Comparison of ENCODE assay signal across 21 cellular contexts in the genomic region with DNA sequence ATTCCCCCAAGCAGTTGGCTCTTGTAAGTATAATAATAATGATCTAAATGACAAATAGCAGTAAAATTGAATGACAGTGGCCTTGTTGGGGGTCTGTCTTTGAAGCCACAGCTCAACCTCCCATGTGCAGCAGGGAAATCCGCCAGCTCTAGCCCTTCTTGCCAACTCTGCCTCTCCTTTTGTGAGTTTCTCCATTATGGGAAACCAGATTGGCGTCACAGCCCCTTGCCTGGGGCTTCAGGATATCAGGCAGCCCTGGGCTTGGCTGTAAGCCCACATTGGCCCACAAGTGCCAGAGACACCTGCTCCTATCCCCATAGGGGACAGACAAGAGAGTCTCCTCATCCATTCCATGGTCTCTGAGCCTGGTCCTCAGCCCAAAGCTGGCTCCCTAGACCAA.
DNase-seq lines count a peak whose midpoint lies in the region; ATAC-seq, FAIRE-seq and TF ChIP-seq lines count a peak whose summit lies in the region.
"Had no signal": no experiment of that assay in that cellular context is flagged by ENCODE, and none has a peak within 500 bp of the region (broad histone marks: within the 10 kb centered on the region; RNA-seq: fewer than 3 reads in every experiment).

No MANE protein-coding gene starts in this region.

- 100% methylated on average over 2 of the region's 2 CpGs for WGBS in HepG2 (ENCODE audit: low lambda C conversion rate)
- WGBS in right lobe of liver (ENCODE audit: insufficient coverage, low coverage, low lambda C conversion rate, missing lambda C conversion rate): 80% methylated on average over 1 of the region's 2 CpGs
- 92 to 94% methylated on average over 2 of the region's 2 CpGs for WGBS in sigmoid colon, 2 donors

- H3K4me1 Mint-ChIP-seq in T-helper 2 cell treated with Interferon-gamma antibody and Interleukin-4, amounts not matched to agents 5 μg/mL and 100 μg/mL, for 36 hours (ENCODE audit: low read depth): peaks cover 8% of the 10 kb centered on the region
- H3K4me1 Mint-ChIP-seq: memory B cell had no signal

- H3K4me3 ChIP-seq in HepG2 (replicated peaks in 1 of 3; ENCODE audit: insufficient read depth in 1 of 3, low read depth in 2 of 3, low read length in 3 of 3) (no peak overlapping the region), right lobe of liver (no peak overlapping the region), sigmoid colon (no peak overlapping the region)
- H3K4me3 ChIP-seq: heart right ventricle, prostate gland, spleen, testis had no signal

- H3K27ac Mint-ChIP-seq in T-helper 2 cell treated with Interferon-gamma antibody and Interleukin-4, amounts not matched to agents 5 μg/mL and 100 μg/mL, for 36 hours: no peak overlapping the region
- H3K27ac Mint-ChIP-seq: activated CD8-positive, alpha-beta T cell treated with anti-CD3 and anti-CD28 coated beads, Interleukin-2, amount 10 ng/mL, durations not matched to agents 7 days and 5 days; CD4-positive, alpha-beta T cell; memory B cell; natural killer cell had no signal

- H3K79me2 ChIP-seq in HepG2 (ENCODE audit: insufficient read depth, low read length): no peaks in the 10 kb centered on the region

- peaks cover 25% of the 10 kb centered on the region for H3K36me3 Mint-ChIP-seq in T-helper 2 cell treated with Interferon-gamma antibody and Interleukin-4, amounts not matched to agents 5 μg/mL and 100 μg/mL, for 36 hours (ENCODE audit: low read depth)
- H3K36me3 Mint-ChIP-seq: memory B cell, natural killer cell had no signal

- no peak overlapping the region for H2AFZ ChIP-seq in HepG2 (ENCODE audit: low read length)

- no peak overlapping the region for H3K4me2 ChIP-seq in HepG2 (ENCODE audit: low read depth, low read length)
- H3K4me2 ChIP-seq: KMS-11 had no signal

- H3K4me1 ChIP-seq in HepG2 (ENCODE audit: insufficient read depth, low read length) (no peaks in the 10 kb centered on the region), right lobe of liver (no peaks in the 10 kb centered on the region), sigmoid colon (no peaks in the 10 kb centered on the region)
- H3K4me1 ChIP-seq: heart right ventricle, prostate gland, spleen, testis had no signal

- no peaks in the 10 kb centered on the region for H3K9me3 Mint-ChIP-seq in T-helper 2 cell treated with Interferon-gamma antibody and Interleukin-4, amounts not matched to agents 5 μg/mL and 100 μg/mL, for 36 hours
- H3K9me3 Mint-ChIP-seq: CD4-positive, alpha-beta T cell; natural killer cell had no signal

- in situ Hi-C loops in HepG2 (cut with HindIII; ENCODE audit: extremely low pct_ligation_motif_present, low pct_unique_long_range_greater_than_20kb): no loop called here

- BruUV-seq in HepG2 (replicated peaks; lab: Mats Ljungman, UMichigan): no TSS peak

- H3K27ac ChIP-seq in HepG2 (ENCODE audit: extremely low read length, insufficient read depth, low read length) (no peak overlapping the region), right lobe of liver (no peak overlapping the region), sigmoid colon (no peak overlapping the region)
- H3K27ac ChIP-seq: heart right ventricle, KMS-11, prostate gland, spleen, testis, WERI-Rb-1 had no signal

- POLR2A ChIA-PET in HepG2 (lab: Yijun Ruan, JAX): no interaction called here

- H3K9ac ChIP-seq in HepG2 (ENCODE audit: insufficient read depth, low read depth, low read length): no peak overlapping the region
- H3K9ac ChIP-seq: KMS-11 had no signal

- no peak for FAIRE-seq in HepG2 (lab: Jason Lieb, UNC)

- TF ChIP-seq POLR2A in HepG2 (IDR thresholded peaks at IDR 0.05; ENCODE audit: insufficient read depth in 1 of 2, low read depth in 2 of 2, low read length in 2 of 2): no peak
- no peak for TF ChIP-seq POLR2A in right lobe of liver (IDR thresholded peaks at IDR 0.05)
- TF ChIP-seq POLR2A in sigmoid colon (IDR thresholded peaks at IDR 0.05): no peak

- H3K4me3 Mint-ChIP-seq in T-helper 2 cell treated with Interferon-gamma antibody and Interleukin-4, amounts not matched to agents 5 μg/mL and 100 μg/mL, for 36 hours: no peak overlapping the region
- H3K4me3 Mint-ChIP-seq: activated CD8-positive, alpha-beta T cell treated with anti-CD3 and anti-CD28 coated beads, Interleukin-2, amount 10 ng/mL, durations not matched to agents 7 days and 5 days; CD4-positive, alpha-beta T cell; memory B cell; natural killer cell had no signal

- no peaks in the 10 kb centered on the region for H3K27me3 ChIP-seq in HepG2 (ENCODE audit: control insufficient read depth in 1 of 2, insufficient read depth in 2 of 2, low read length in 2 of 2)
- no peaks in the 10 kb centered on the region for H3K27me3 ChIP-seq in right lobe of liver
- H3K27me3 ChIP-seq in sigmoid colon: no peaks in the 10 kb centered on the region
- H3K27me3 ChIP-seq: heart right ventricle, spleen, testis had no signal

- no peak for TF ChIP-seq EP300 in HepG2 (IDR thresholded peaks at IDR 0.05; ENCODE audit: low read depth in 2 of 2, low read length in 2 of 2)
- TF ChIP-seq EP300 in HepG2 (CRISPR knock-in tag; IDR thresholded peaks at IDR 0.05; ENCODE audit: borderline replicate concordance): no peak
- TF ChIP-seq EP300 in sigmoid colon (IDR thresholded peaks at IDR 0.05): no peak

- CTCF ChIA-PET in HepG2 (lab: Yijun Ruan, JAX; ENCODE audit: low intra/inter-chr PET ratio, low total read pairs): no interaction called here

- H3K9me3 ChIP-seq in HepG2 (ENCODE audit: low read length) (no peaks in the 10 kb centered on the region), right lobe of liver (no peaks in the 10 kb centered on the region), sigmoid colon (no peaks in the 10 kb centered on the region)
- H3K9me3 ChIP-seq: prostate gland, spleen, testis had no signal

- TF ChIP-seq CTCF in HepG2 (CRISPR knock-in tag; IDR thresholded peaks at IDR 0.05) (no peak), right lobe of liver (IDR thresholded peaks at IDR 0.05) (no peak), sigmoid colon (IDR thresholded peaks at IDR 0.05) (no peak)

- ATAC-seq in HepG2 (no peak), right lobe of liver (no peak), GM21528 (IDR thresholded peaks at IDR 0.05; ENCODE audit: low FRiP score, unreplicated experiment) (no peak)
- ATAC-seq: activated CD8-positive, alpha-beta T cell treated with anti-CD3 and anti-CD28 coated beads, Interleukin-2, amount 10 ng/mL, durations not matched to agents 7 days and 5 days; heart right ventricle; natural killer cell had no signal

- TF ChIP-seq RAD21 in HepG2 (CRISPR knock-in tag; IDR thresholded peaks at IDR 0.05): no peak

- DNase-seq in HepG2 (ENCODE audit: low spot score) (no peak), right lobe of liver (no peak), NCI-H2107 (lab: John Stamatoyannopoulos, UW) (peak; percentile 42), SHP77 treated with DMSO at 0.1 percent for 48 hours (lab: John Stamatoyannopoulos, UW) (peak; percentile 52), sigmoid colon (peak; percentile 19)
- DNase-seq in NK-92 treated with Interleukin-12 subunit alpha and Interleukin-12 subunit beta, amount 100 ng/mL, for 24 hours (lab: John Stamatoyannopoulos, UW): no peak
- no peak for DNase-seq in T-helper 2 cell treated with Interferon-gamma antibody and Interleukin-4, amounts not matched to agents 5 μg/mL and 100 μg/mL, for 36 hours (ENCODE audit: low spot score)
- DNase-seq: activated CD8-positive, alpha-beta T cell treated with anti-CD3 and anti-CD28 coated beads, Interleukin-2, amount 10 ng/mL, durations not matched to agents 7 days and 5 days; CD4-positive, alpha-beta T cell; cerebellar nuclear complex; heart right ventricle; islet precursor cell; natural killer cell; NCI-H1048; spleen; testis; WERI-Rb-1 had no signal

- intact Hi-C loops in HepG2 (cut with micrococcal nuclease; ENCODE audit: unreplicated experiment): no loop called here
- intact Hi-C loops in right lobe of liver (cut with DNase I): no loop called here
- intact Hi-C loops in sigmoid colon (cut with DNase I): no loop called here

- no peaks in the 10 kb centered on the region for H3K27me3 Mint-ChIP-seq in T-helper 2 cell treated with Interferon-gamma antibody and Interleukin-4, amounts not matched to agents 5 μg/mL and 100 μg/mL, for 36 hours (ENCODE audit: low read depth)
- H3K27me3 Mint-ChIP-seq: CD4-positive, alpha-beta T cell; memory B cell had no signal

- H4K20me1 ChIP-seq in HepG2 (ENCODE audit: insufficient read depth, low read length): no peaks in the 10 kb centered on the region

- H3K36me3 ChIP-seq in HepG2 (replicated peaks in 1 of 2; ENCODE audit: control insufficient read depth in 1 of 2, insufficient read depth in 2 of 2, low read length in 2 of 2): peaks cover 1 to 7% of the 10 kb centered on the region in 2 experiments; a peak in 1 of 5 replicates
- no peaks in the 10 kb centered on the region for H3K36me3 ChIP-seq in right lobe of liver
- H3K36me3 ChIP-seq in sigmoid colon: peaks cover 0 to 7% (median 0%) of the 10 kb centered on the region in 4 donors
- H3K36me3 ChIP-seq: heart right ventricle, prostate gland, spleen, WERI-Rb-1 had no signal

TF ChIP-seq in HepG2, 621 proteins besides CTCF, POLR2A, EP300 and RAD21:
- no peak for TF ChIP-seq PLRG1 (conservative IDR thresholded peaks at IDR 0.05)
- no peak for TF ChIP-seq NFE2 (CRISPR knock-in tag; IDR thresholded peaks at IDR 0.05)
- no peak for TF ChIP-seq ZNF468 (CRISPR knock-in tag; IDR thresholded peaks at IDR 0.05)
- peak; percentile 63; the same call in 1 of the 2 replicates for TF ChIP-seq ZNF891 (CRISPR knock-in tag; IDR thresholded peaks at IDR 0.05)

Comparison
In these comparisons a context has a peak if more than half of its experiments do, and no peak if none do; other contexts are left out.
1. DNase-seq: peak in NCI-H2107 (single experiment), SHP77 treated with DMSO at 0.1 percent for 48 hours (single experiment) and sigmoid colon (single experiment); none in HepG2 (single experiment), right lobe of liver (0 of 3), NK-92 treated with Interleukin-12 subunit alpha and Interleukin-12 subunit beta, amount 100 ng/mL, for 24 hours (single experiment) and T-helper 2 cell treated with Interferon-gamma antibody and Interleukin-4, amounts not matched to agents 5 μg/mL and 100 μg/mL, for 36 hours (single experiment).